Comparison of ENCODE assay signal across 8 cellular contexts in genomic region chr1:20233394-20233793, GRCh38. TPM values are rescaled to one million over a fixed set of nuclear protein-coding genes. Genes with fewer than 3 reads are reported as not detected.
A peak's percentile ranks its signal among the peaks of the same experiment; 100 is the strongest.
DNase-seq lines count a peak whose midpoint lies in the region; ATAC-seq and TF ChIP-seq lines count a peak whose summit lies in the region.

No MANE protein-coding gene starts in this region.

- no peak overlapping the region for H3K27ac ChIP-seq in CD8-positive, alpha-beta T cell (ENCODE audit: low read depth, low read length)
- H3K27ac ChIP-seq in Karpas-422 (ENCODE audit: low read length) (no peak overlapping the region), lower lobe of right lung (no peak overlapping the region)

- no peak for TF ChIP-seq POLR2A in lower leg skin (IDR thresholded peaks at IDR 0.05)

- intact Hi-C loops in CD8-positive, alpha-beta T cell (cut with DNase I, micrococcal nuclease), result loop anchor here in 1 of 2 experiments (5.0 kb wide), 1 partner anchor 259 kb away; no protein-coding TSS in a partner anchor
- intact Hi-C loops in activated B cell treated with CpG ODN at 0.5 μM for 24 hours (cut with micrococcal nuclease), result loop anchor here (1.0 to 5.0 kb wide), 2 partner anchors 197 to 259 kb away; no protein-coding TSS in a partner anchor
- intact Hi-C loops in lower lobe of right lung (cut with DNase I), result no loop called here
- intact Hi-C loops in lower leg skin (cut with DNase I; ENCODE audit: low total_unique reads), result no loop called here

- no peak overlapping the region for H3K9ac ChIP-seq in Karpas-422 (ENCODE audit: low read length)

- POLR2A ChIA-PET in CD8-positive, alpha-beta T cell (lab: Charles Lee), result no interaction called here
- POLR2A ChIA-PET in activated B cell treated with CpG ODN at 0.5 μM for 24 hours (lab: Charles Lee), result no interaction called here
- POLR2A ChIA-PET in activated CD4-positive, alpha-beta memory T cell treated with anti-CD3 and anti-CD28 coated beads, Interleukin-2, amount 10 ng/mL, durations not matched to agents 7 days and 5 days (lab: Charles Lee), result interaction anchor here (1.2 kb wide), 1 partner anchor 25 kb away, joined by 3 read pairs; no protein-coding TSS in a partner anchor

- H3K9me3 ChIP-seq in CD8-positive, alpha-beta T cell (ENCODE audit: low read length), result no peaks in the 10 kb centered on the region
- H3K9me3 ChIP-seq in Karpas-422 (ENCODE audit: low read length) (no peaks in the 10 kb centered on the region), lower lobe of right lung (no peaks in the 10 kb centered on the region)

- H3K27me3 Mint-ChIP-seq in CD8-positive, alpha-beta T cell (ENCODE audit: low read depth), result peaks cover 45% of the 10 kb centered on the region
- H3K27me3 Mint-ChIP-seq in activated B cell treated with CpG ODN at 0.5 μM for 24 hours, result peaks cover 48% of the 10 kb centered on the region
- peaks cover 62% of the 10 kb centered on the region for H3K27me3 Mint-ChIP-seq in activated CD4-positive, alpha-beta memory T cell treated with anti-CD3 and anti-CD28 coated beads, Interleukin-2, amount 10 ng/mL, durations not matched to agents 7 days and 5 days
- peaks cover 53% of the 10 kb centered on the region for H3K27me3 Mint-ChIP-seq in T-helper 2 cell treated with Interferon-gamma antibody and Interleukin-4, amounts not matched to agents 5 μg/mL and 100 μg/mL, for 36 hours (ENCODE audit: low read depth)

- 34 to 44% methylated on average over 3 of the region's 3 CpGs for WGBS in lower leg skin, 2 donors

- H3K27me3 ChIP-seq in CD8-positive, alpha-beta T cell (ENCODE audit: insufficient read depth, low read length), result peaks cover 4% of the 10 kb centered on the region
- no peaks in the 10 kb centered on the region for H3K27me3 ChIP-seq in Karpas-422 (ENCODE audit: low read length)
- peaks cover 57% of the 10 kb centered on the region for H3K27me3 ChIP-seq in lower lobe of right lung (ENCODE audit: low read depth)

- H3K4me1 Mint-ChIP-seq in CD8-positive, alpha-beta T cell (ENCODE audit: low read depth), result no peaks in the 10 kb centered on the region
- no peaks in the 10 kb centered on the region for H3K4me1 Mint-ChIP-seq in activated B cell treated with CpG ODN at 0.5 μM for 24 hours
- H3K4me1 Mint-ChIP-seq in activated CD4-positive, alpha-beta memory T cell treated with anti-CD3 and anti-CD28 coated beads, Interleukin-2, amount 10 ng/mL, durations not matched to agents 7 days and 5 days, result no peaks in the 10 kb centered on the region
- no peaks in the 10 kb centered on the region for H3K4me1 Mint-ChIP-seq in T-helper 2 cell treated with Interferon-gamma antibody and Interleukin-4, amounts not matched to agents 5 μg/mL and 100 μg/mL, for 36 hours (ENCODE audit: low read depth)

- H3K27ac Mint-ChIP-seq in CD8-positive, alpha-beta T cell, result no peak overlapping the region
- H3K27ac Mint-ChIP-seq in activated B cell treated with CpG ODN at 0.5 μM for 24 hours, result no peak overlapping the region
- H3K27ac Mint-ChIP-seq in activated CD4-positive, alpha-beta memory T cell treated with anti-CD3 and anti-CD28 coated beads, Interleukin-2, amount 10 ng/mL, durations not matched to agents 7 days and 5 days, result no peak overlapping the region
- H3K27ac Mint-ChIP-seq in T-helper 2 cell treated with Interferon-gamma antibody and Interleukin-4, amounts not matched to agents 5 μg/mL and 100 μg/mL, for 36 hours, result no peak overlapping the region

- H3K9me3 Mint-ChIP-seq in CD8-positive, alpha-beta T cell, result no peaks in the 10 kb centered on the region
- H3K9me3 Mint-ChIP-seq in activated B cell treated with CpG ODN at 0.5 μM for 24 hours, result no peaks in the 10 kb centered on the region
- no peaks in the 10 kb centered on the region for H3K9me3 Mint-ChIP-seq in activated CD4-positive, alpha-beta memory T cell treated with anti-CD3 and anti-CD28 coated beads, Interleukin-2, amount 10 ng/mL, durations not matched to agents 7 days and 5 days
- H3K9me3 Mint-ChIP-seq in T-helper 2 cell treated with Interferon-gamma antibody and Interleukin-4, amounts not matched to agents 5 μg/mL and 100 μg/mL, for 36 hours, result no peaks in the 10 kb centered on the region

- no peaks in the 10 kb centered on the region for H3K36me3 ChIP-seq in CD8-positive, alpha-beta T cell (ENCODE audit: insufficient read depth, low read length)
- H3K36me3 ChIP-seq in Karpas-422 (ENCODE audit: insufficient read depth, low read length), result no peaks in the 10 kb centered on the region
- no peaks in the 10 kb centered on the region for H3K36me3 ChIP-seq in lower lobe of right lung

- no peak overlapping the region for H3K4me2 ChIP-seq in Karpas-422 (ENCODE audit: low read depth, low read length, poor library complexity, severe bottlenecking)

- H3K4me3 Mint-ChIP-seq in CD8-positive, alpha-beta T cell, result no peak overlapping the region
- H3K4me3 Mint-ChIP-seq in activated B cell treated with CpG ODN at 0.5 μM for 24 hours, result no peak overlapping the region
- no peak overlapping the region for H3K4me3 Mint-ChIP-seq in activated CD4-positive, alpha-beta memory T cell treated with anti-CD3 and anti-CD28 coated beads, Interleukin-2, amount 10 ng/mL, durations not matched to agents 7 days and 5 days
- H3K4me3 Mint-ChIP-seq in T-helper 2 cell treated with Interferon-gamma antibody and Interleukin-4, amounts not matched to agents 5 μg/mL and 100 μg/mL, for 36 hours, result no peak overlapping the region

- TF ChIP-seq CTCF in CD8-positive, alpha-beta T cell (IDR thresholded peaks at IDR 0.05), result peak; percentile 26
- no peak for TF ChIP-seq CTCF in activated B cell treated with CpG ODN at 0.5 μM for 24 hours (IDR thresholded peaks at IDR 0.05)
- TF ChIP-seq CTCF in lower lobe of right lung (IDR thresholded peaks at IDR 0.05), result peak; percentile 26
- no peak for TF ChIP-seq CTCF in lower leg skin (IDR thresholded peaks at IDR 0.05)

- no peaks in the 10 kb centered on the region for H3K9me2 ChIP-seq in Karpas-422 (replicated peaks; ENCODE audit: insufficient read depth, low read length)

- H3K36me3 Mint-ChIP-seq in CD8-positive, alpha-beta T cell, result no peaks in the 10 kb centered on the region
- no peaks in the 10 kb centered on the region for H3K36me3 Mint-ChIP-seq in activated B cell treated with CpG ODN at 0.5 μM for 24 hours (ENCODE audit: low read depth)
- no peaks in the 10 kb centered on the region for H3K36me3 Mint-ChIP-seq in activated CD4-positive, alpha-beta memory T cell treated with anti-CD3 and anti-CD28 coated beads, Interleukin-2, amount 10 ng/mL, durations not matched to agents 7 days and 5 days (ENCODE audit: low read depth)
- no peaks in the 10 kb centered on the region for H3K36me3 Mint-ChIP-seq in T-helper 2 cell treated with Interferon-gamma antibody and Interleukin-4, amounts not matched to agents 5 μg/mL and 100 μg/mL, for 36 hours (ENCODE audit: low read depth)

- no peak for DNase-seq in CD8-positive, alpha-beta T cell
- DNase-seq in Karpas-422 (peak; percentile 81), activated B cell treated with CpG ODN at 0.5 μM for 24 hours (no peak), lower lobe of right lung (no peak), lower leg skin (ENCODE audit: low spot score in 2 of 2) (no peak)
- DNase-seq in activated CD4-positive, alpha-beta memory T cell treated with anti-CD3 and anti-CD28 coated beads, Interleukin-2, amount 10 ng/mL, durations not matched to agents 7 days and 5 days, result no peak
- DNase-seq in T-helper 2 cell treated with Interferon-gamma antibody and Interleukin-4, amounts not matched to agents 5 μg/mL and 100 μg/mL, for 36 hours (ENCODE audit: low spot score), result no peak

- CTCF ChIA-PET in CD8-positive, alpha-beta T cell (lab: Charles Lee), result interaction anchor here (0.7 to 1.4 kb wide), 5 partner anchors 8 to 141 kb away, joined by 3 to 4 read pairs (median 3); no protein-coding TSS in a partner anchor
- CTCF ChIA-PET in activated B cell treated with CpG ODN at 0.5 μM for 24 hours (lab: Charles Lee), result interaction anchor here (1.0 to 1.6 kb wide), 3 partner anchors 82 to 197 kb away, joined by 3 to 7 read pairs (median 3); no protein-coding TSS in a partner anchor
- CTCF ChIA-PET in activated CD4-positive, alpha-beta memory T cell treated with anti-CD3 and anti-CD28 coated beads, Interleukin-2, amount 10 ng/mL, durations not matched to agents 7 days and 5 days (lab: Charles Lee), result interaction anchor here (1.2 to 1.9 kb wide), 2 partner anchors 15 to 20 kb away, joined by 3 to 4 read pairs; no protein-coding TSS in a partner anchor

- no peaks in the 10 kb centered on the region for H4K20me1 ChIP-seq in Karpas-422 (ENCODE audit: insufficient read depth, low read depth, low read length)

- no peak overlapping the region for H3K4me3 ChIP-seq in CD8-positive, alpha-beta T cell (ENCODE audit: low read depth, low read length)
- no peak overlapping the region for H3K4me3 ChIP-seq in Karpas-422 (ENCODE audit: low read length)
- no peak overlapping the region for H3K4me3 ChIP-seq in lower lobe of right lung
- H3K4me3 ChIP-seq in lower leg skin (ENCODE audit: low read depth, poor library complexity, severe bottlenecking), result no peak overlapping the region

- H2AFZ ChIP-seq in Karpas-422 (ENCODE audit: low read length), result no peak overlapping the region

- H3K79me2 ChIP-seq in Karpas-422 (ENCODE audit: low read length), result no peaks in the 10 kb centered on the region

- no peaks in the 10 kb centered on the region for H3K4me1 ChIP-seq in CD8-positive, alpha-beta T cell (ENCODE audit: insufficient read depth, low read length)
- H3K4me1 ChIP-seq in Karpas-422 (ENCODE audit: low read length), result no peaks in the 10 kb centered on the region
- H3K4me1 ChIP-seq in lower lobe of right lung, result no peaks in the 10 kb centered on the region

- ATAC-seq in CD8-positive, alpha-beta T cell, result no peak
- ATAC-seq in activated B cell treated with CpG ODN at 0.5 μM for 24 hours (ENCODE audit: low read depth) (peak; percentile 31), lower lobe of right lung (no peak), HG02970 (IDR thresholded peaks at IDR 0.05; ENCODE audit: low FRiP score, unreplicated experiment) (no peak)

RNA-seq across cellular contexts. Expression of gene PLA2G2C, which starts 47.1 kb away (rescaled TPM):
- not detected for total RNA-seq in CD8-positive, alpha-beta T cell
- not detected in 2 replicates for total RNA-seq in Karpas-422 (2014; rRNA removed; shearing (Covaris generic); ENCODE audit: low replicate concordance)
- total RNA-seq in activated B cell treated with CpG ODN at 0.5 μM for 24 hours (not detected in 2 replicates), lower lobe of right lung (not detected), lower leg skin (under 1 TPM in 1 of 4 donors, not detected in 3; 0.10 TPM)
- total RNA-seq in activated CD4-positive, alpha-beta memory T cell treated with anti-CD3 and anti-CD28 coated beads, Interleukin-2, amount 10 ng/mL, durations not matched to agents 7 days and 5 days, result under 1 TPM; 0.18 to 0.40 TPM

RNA-seq across cellular contexts. Expression of gene UBXN10, which starts 47.5 kb away (rescaled TPM):
- total RNA-seq in CD8-positive, alpha-beta T cell, result under 1 TPM; 0.14 to 0.22 TPM
- not detected in 2 replicates for total RNA-seq in Karpas-422 (2014; rRNA removed; shearing (Covaris generic); ENCODE audit: low replicate concordance)
- total RNA-seq in activated B cell treated with CpG ODN at 0.5 μM for 24 hours (0.04 and 0.05 TPM in 2 replicates), lower lobe of right lung (7.8 TPM), lower leg skin (under 1 TPM in 3 of 4 donors, not detected in 1; 0.12 to 0.91 (median 0.81) TPM)
- total RNA-seq in activated CD4-positive, alpha-beta memory T cell treated with anti-CD3 and anti-CD28 coated beads, Interleukin-2, amount 10 ng/mL, durations not matched to agents 7 days and 5 days, result 1 to 10 TPM; 1.5 to 1.7 TPM

RNA-seq across cellular contexts. Expression of gene VWA5B1, which starts 57.3 kb away (rescaled TPM):
- total RNA-seq in CD8-positive, alpha-beta T cell, result not detected
- total RNA-seq in Karpas-422 (2014; rRNA removed; shearing (Covaris generic); ENCODE audit: low replicate concordance), result not detected in 2 replicates
- not detected in 2 replicates for total RNA-seq in activated B cell treated with CpG ODN at 0.5 μM for 24 hours
- 0.30 TPM for total RNA-seq in lower lobe of right lung
- total RNA-seq in lower leg skin, result not detected
- not detected for total RNA-seq in activated CD4-positive, alpha-beta memory T cell treated with anti-CD3 and anti-CD28 coated beads, Interleukin-2, amount 10 ng/mL, durations not matched to agents 7 days and 5 days

Comparison
In these comparisons a context has a peak if more than half of its experiments do, and no peak if none do; other contexts are left out.
1. CTCF ChIP-seq: peak in CD8-positive, alpha-beta T cell (single experiment) and lower lobe of right lung (single experiment); none in activated B cell treated with CpG ODN at 0.5 μM for 24 hours (single experiment) and lower leg skin (0 of 3).